Comparison of ENCODE assay signal across 27 cellular contexts in genomic region chr7:148434887-148435286, GRCh38.
"Had no signal": no experiment of that assay in that cellular context is flagged by ENCODE, and none has a peak within 500 bp of the region (broad histone marks: within the 10 kb centered on the region; RNA-seq: fewer than 3 reads in every experiment).

No MANE protein-coding gene starts in this region.

- H3K9me3 ChIP-seq: gastrocnemius medialis, psoas muscle, thoracic aorta had no signal

- H3K27me3 Mint-ChIP-seq: activated CD4-positive, alpha-beta memory T cell treated with anti-CD3 and anti-CD28 coated beads, Interleukin-2, amount 10 ng/mL, durations not matched to agents 7 days and 5 days; activated T-cell treated with anti-CD3 and anti-CD28 coated beads, Interleukin-2, amount 50 U/mL, for 24 hours; stimulated activated naive CD8-positive, alpha-beta T cell treated with anti-CD3 and anti-CD28 coated beads, Interleukin-15, Interleukin-2, amounts not matched to agents 100 ng/mL and 50 ng/mL, for 24 hours had no signal

- DNase-seq: activated CD4-positive, alpha-beta memory T cell treated with anti-CD3 and anti-CD28 coated beads, Interleukin-2, amount 10 ng/mL, durations not matched to agents 7 days and 5 days; activated CD4-positive, alpha-beta T cell treated with anti-CD3 and anti-CD28 coated beads for 1 hour; activated CD4-positive, alpha-beta T cell treated with anti-CD3 and anti-CD28 coated beads, Interleukin-2, amount 10 ng/mL, durations not matched to agents 7 days and 5 days; activated CD8-positive, alpha-beta memory T cell treated with anti-CD3 and anti-CD28 coated beads, Interleukin-2, amount 50 U/mL, for 48 hours; activated gamma-delta T cell; activated naive CD4-positive, alpha-beta T cell treated with anti-CD3 and anti-CD28 coated beads, Interleukin-2, amount 10 ng/mL, durations not matched to agents 7 days and 5 days; activated naive CD8-positive, alpha-beta T cell treated with anti-CD3 and anti-CD28 coated beads, Interleukin-2, amount 10 ng/mL, durations not matched to agents 7 days and 5 days; activated T-cell treated with anti-CD3 and anti-CD28 coated beads, Interleukin-2, amount 50 U/mL, for 24 hours; amniotic stem cell; brain microvascular endothelial cell; effector memory CD8-positive, alpha-beta T cell; erythroblast; gastrocnemius medialis; left cardiac atrium; left ventricle myocardium superior; occipital lobe; psoas muscle; stimulated activated CD4-positive, alpha-beta T cell treated with anti-CD3 and anti-CD28 coated beads, Interleukin-4, amount 100 ng/mL, for 1 hour had no signal

- H3K4me2 ChIP-seq: hepatocyte, neural progenitor cell had no signal

- H3K4me1 Mint-ChIP-seq: activated CD4-positive, alpha-beta memory T cell treated with anti-CD3 and anti-CD28 coated beads, Interleukin-2, amount 10 ng/mL, durations not matched to agents 7 days and 5 days; activated CD4-positive, alpha-beta T cell treated with anti-CD3 and anti-CD28 coated beads, Interleukin-2, amount 10 ng/mL, durations not matched to agents 7 days and 5 days; activated naive CD4-positive, alpha-beta T cell treated with anti-CD3 and anti-CD28 coated beads, Interleukin-2, amount 10 ng/mL, durations not matched to agents 7 days and 5 days; activated naive CD8-positive, alpha-beta T cell treated with anti-CD3 and anti-CD28 coated beads, Interleukin-2, amount 10 ng/mL, durations not matched to agents 7 days and 5 days; neural progenitor cell had no signal

- H3K36me3 ChIP-seq: brain microvascular endothelial cell, gastrocnemius medialis, neural progenitor cell, thoracic aorta had no signal

- H3K9ac ChIP-seq: neural progenitor cell, parathyroid adenoma had no signal

- H3K27me3 ChIP-seq: brain microvascular endothelial cell, gastrocnemius medialis, hepatocyte, neural progenitor cell had no signal

- H3K4me1 ChIP-seq: gastrocnemius medialis, neural progenitor cell, parathyroid adenoma, psoas muscle had no signal

- H3K79me2 ChIP-seq: hepatocyte, parathyroid adenoma had no signal

- FAIRE-seq: astrocyte, TTC549, urothelium cell line had no signal

- H3K27ac ChIP-seq: brain microvascular endothelial cell, coronary artery, gastrocnemius medialis, hepatocyte, neural progenitor cell, parathyroid adenoma, psoas muscle, thoracic aorta had no signal

- H3K36me3 Mint-ChIP-seq: activated naive CD4-positive, alpha-beta T cell treated with anti-CD3 and anti-CD28 coated beads, Interleukin-2, amount 10 ng/mL, durations not matched to agents 7 days and 5 days; activated naive CD8-positive, alpha-beta T cell treated with anti-CD3 and anti-CD28 coated beads, Interleukin-2, amount 10 ng/mL, durations not matched to agents 7 days and 5 days; neural progenitor cell had no signal

- H3K9me3 Mint-ChIP-seq: activated CD4-positive, alpha-beta memory T cell treated with anti-CD3 and anti-CD28 coated beads, Interleukin-2, amount 10 ng/mL, durations not matched to agents 7 days and 5 days; activated naive CD8-positive, alpha-beta T cell treated with anti-CD3 and anti-CD28 coated beads, Interleukin-2, amount 10 ng/mL, durations not matched to agents 7 days and 5 days; activated T-cell treated with anti-CD3 and anti-CD28 coated beads, Interleukin-2, amount 50 U/mL, for 24 hours; stimulated activated naive CD8-positive, alpha-beta T cell treated with anti-CD3 and anti-CD28 coated beads, Interleukin-15, Interleukin-2, amounts not matched to agents 100 ng/mL and 50 ng/mL, for 24 hours had no signal

- H3K27ac Mint-ChIP-seq: activated CD4-positive, alpha-beta memory T cell treated with anti-CD3 and anti-CD28 coated beads, Interleukin-2, amount 10 ng/mL, durations not matched to agents 7 days and 5 days; activated CD4-positive, alpha-beta T cell treated with anti-CD3 and anti-CD28 coated beads, Interleukin-2, amount 10 ng/mL, durations not matched to agents 7 days and 5 days; activated naive CD4-positive, alpha-beta T cell treated with anti-CD3 and anti-CD28 coated beads, Interleukin-2, amount 10 ng/mL, durations not matched to agents 7 days and 5 days; activated naive CD8-positive, alpha-beta T cell treated with anti-CD3 and anti-CD28 coated beads, Interleukin-2, amount 10 ng/mL, durations not matched to agents 7 days and 5 days; activated T-cell treated with anti-CD3 and anti-CD28 coated beads, Interleukin-2, amount 50 U/mL, for 24 hours; effector memory CD8-positive, alpha-beta T cell; neural progenitor cell; stimulated activated naive CD8-positive, alpha-beta T cell treated with anti-CD3 and anti-CD28 coated beads, Interleukin-15, Interleukin-2, amounts not matched to agents 100 ng/mL and 50 ng/mL, for 24 hours had no signal

- H3K4me3 ChIP-seq: coronary artery, gastrocnemius medialis, hepatocyte, neural progenitor cell, psoas muscle, thoracic aorta had no signal

- H2AFZ ChIP-seq: hepatocyte, neural progenitor cell, parathyroid adenoma had no signal

- H3K4me3 Mint-ChIP-seq: activated CD4-positive, alpha-beta memory T cell treated with anti-CD3 and anti-CD28 coated beads, Interleukin-2, amount 10 ng/mL, durations not matched to agents 7 days and 5 days; activated CD4-positive, alpha-beta T cell treated with anti-CD3 and anti-CD28 coated beads, Interleukin-2, amount 10 ng/mL, durations not matched to agents 7 days and 5 days; activated naive CD4-positive, alpha-beta T cell treated with anti-CD3 and anti-CD28 coated beads, Interleukin-2, amount 10 ng/mL, durations not matched to agents 7 days and 5 days; activated naive CD8-positive, alpha-beta T cell treated with anti-CD3 and anti-CD28 coated beads, Interleukin-2, amount 10 ng/mL, durations not matched to agents 7 days and 5 days; activated T-cell treated with anti-CD3 and anti-CD28 coated beads, Interleukin-2, amount 50 U/mL, for 24 hours; effector memory CD8-positive, alpha-beta T cell; neural progenitor cell; stimulated activated naive CD8-positive, alpha-beta T cell treated with anti-CD3 and anti-CD28 coated beads, Interleukin-15, Interleukin-2, amounts not matched to agents 100 ng/mL and 50 ng/mL, for 24 hours had no signal

- ATAC-seq: effector memory CD8-positive, alpha-beta T cell; gastrocnemius medialis; left ventricle myocardium superior; psoas muscle had no signal
